ENCODE assay signal across 28 cellular contexts in genomic region chr6:42168650-42169049, GRCh38. TPM values are rescaled to one million over a fixed set of nuclear protein-coding genes. Genes with fewer than 3 reads are reported as not detected.
DNase-seq lines count a peak whose midpoint lies in the region; ATAC-seq, FAIRE-seq and TF ChIP-seq lines count a peak whose summit lies in the region.
"Had no signal": no experiment of that assay in that cellular context is flagged by ENCODE, and none has a peak within 500 bp of the region (broad histone marks: within the 10 kb centered on the region; RNA-seq: fewer than 3 reads in every experiment).

No MANE protein-coding gene starts in this region.

- FAIRE-seq in D721Med (lab: Jason Lieb, UNC), result no peak

- H3K4ac ChIP-seq in IMR-90 (ENCODE audit: low read depth, low read length), result no peak overlapping the region

- no peak overlapping the region for H3K9ac ChIP-seq in IMR-90 (ENCODE audit: low read depth, low read length)
- H3K9ac ChIP-seq: GM23248 had no signal

- CTCF ChIA-PET in IMR-90 (lab: Yijun Ruan, JAX), result interaction anchor here (1.2 to 1.9 kb wide), 4 partner anchors 46 to 383 kb away, joined by 3 to 15 read pairs (median 6); no protein-coding TSS in a partner anchor

- H4K5ac ChIP-seq in IMR-90 (ENCODE audit: low read depth, low read length), result no peak overlapping the region

- H3K18ac ChIP-seq in IMR-90 (ENCODE audit: low read depth, low read length), result no peak overlapping the region

- no TSS peak for BruUV-seq in IMR-90 (replicated peaks; lab: Mats Ljungman, UMichigan)

- H3K4me3 ChIP-seq in IMR-90 (ENCODE audit: insufficient read depth, low read depth, low read length) (no peak overlapping the region), brain microvascular endothelial cell (ENCODE audit: low read depth, low read length) (no peak overlapping the region), fibroblast of villous mesenchyme (ENCODE audit: low read depth, low read length) (no peak overlapping the region)
- H3K4me3 ChIP-seq: GM23248, hepatocyte, lung, prostate gland, sigmoid colon, thyroid gland had no signal

- H3K36me3 ChIP-seq in IMR-90 (ENCODE audit: control insufficient read depth, insufficient read depth, low read length), result no peaks in the 10 kb centered on the region
- no peaks in the 10 kb centered on the region for H3K36me3 ChIP-seq in brain microvascular endothelial cell (replicated peaks)
- H3K36me3 ChIP-seq: prostate gland, sigmoid colon, thyroid gland had no signal

- ATAC-seq in IMR-90 (ENCODE audit: low read depth) (no peak), GM19351 (IDR thresholded peaks at IDR 0.05; ENCODE audit: unreplicated experiment) (no peak), HG03460 (IDR thresholded peaks at IDR 0.05; ENCODE audit: unreplicated experiment) (no peak)
- ATAC-seq: activated CD4-positive, CD25-positive, alpha-beta regulatory T cell treated with anti-CD3 and anti-CD28 coated beads, Interleukin-2, amount 50 U/mL, for 24 hours; natural killer cell had no signal

- no peak overlapping the region for H3K23ac ChIP-seq in IMR-90 (ENCODE audit: low read depth, low read length)

- peak overlapping the region; percentile 46 for H2AK5ac ChIP-seq in IMR-90 (ENCODE audit: low read depth, low read length)

- no peak overlapping the region for H3K27ac ChIP-seq in IMR-90 (ENCODE audit: insufficient read depth, low read length)
- no peak overlapping the region for H3K27ac ChIP-seq in brain microvascular endothelial cell
- H3K27ac ChIP-seq: GM23248, hepatocyte, prostate gland, sigmoid colon, thyroid gland had no signal

- dilution Hi-C loops in IMR-90 (cut with HindIII; ENCODE audit: low sequenced_read_pairs, unreplicated experiment), result no loop called here

- TF ChIP-seq CTCF in AG09319 (IDR thresholded peaks at IDR 0.05; ENCODE audit: low read depth, low read length) (peak; percentile 15), IMR-90 (conservative IDR thresholded peaks at IDR 0.05; ENCODE audit: low read depth, low read length) (no peak; the same call in 1 of the 2 replicates), brain microvascular endothelial cell (IDR thresholded peaks at IDR 0.05; ENCODE audit: low read depth, low read length, missing control alignments) (peak; percentile 23), fibroblast of villous mesenchyme (IDR thresholded peaks at IDR 0.05; ENCODE audit: insufficient read depth, low read depth, low read length) (peak; percentile 22), D721Med (IDR thresholded peaks at IDR 0.05; ENCODE audit: insufficient read depth, missing control alignments) (no peak)

- H2AK9ac ChIP-seq in IMR-90 (replicated peaks; ENCODE audit: low read depth, low read length, poor library complexity), result peak overlapping the region; percentile 50

- in situ Hi-C loops in IMR-90 (cut with MboI; ENCODE audit: low sequenced_read_pairs) (loop anchor here (5.0 kb wide), 1 partner anchor 91 kb away; no protein-coding TSS in a partner anchor), brain microvascular endothelial cell (cut with HindIII; ENCODE audit: low pct_ligation_motif_present, low sequenced_read_pairs) (no loop called here)

- intact Hi-C loops in IMR-90 (cut with micrococcal nuclease), result loop anchor here (10.0 kb wide), 1 partner anchor 384 kb away; the partner anchor contains the start of genes PRICKLE4 and TOMM6

- DNase-seq in AG09319 (ENCODE audit: extremely low read depth, low read depth) (no peak), IMR-90 (no peak), brain microvascular endothelial cell (no peak), fibroblast of villous mesenchyme (ENCODE audit: low read depth) (no peak), D721Med (ENCODE audit: insufficient read length, low spot score) (no peak)
- DNase-seq: activated CD4-positive, alpha-beta T cell treated with anti-CD3 and anti-CD28 coated beads, Interleukin-2, amount 50 U/mL, for 48 hours; activated gamma-delta T cell treated with Interleukin-2 at 50 U/mL for 16 hours; activated naive CD8-positive, alpha-beta T cell treated with anti-CD3 and anti-CD28 coated beads, Interleukin-2, amount 10 ng/mL, durations not matched to agents 7 days and 5 days; activated T-cell treated with anti-CD3 and anti-CD28 coated beads, Interleukin-2, amount 50 U/mL, for 48 hours; aorta; Calu3; caudate nucleus; DND-41; GM23248; natural killer cell; NCI-H146; occipital lobe; sigmoid colon; stimulated activated CD4-positive, alpha-beta T cell treated with anti-CD3 and anti-CD28 coated beads, Interleukin-4, amount 100 ng/mL, for 1 hour; thyroid gland had no signal

- TF ChIP-seq POLR2A in IMR-90 (IDR thresholded peaks at IDR 0.05; ENCODE audit: low read depth, low read length), result no peak

- TF ChIP-seq RAD21 in IMR-90 (IDR thresholded peaks at IDR 0.05; ENCODE audit: low read length), result peak; percentile 40

- no peak overlapping the region for H2BK15ac ChIP-seq in IMR-90 (ENCODE audit: low read depth, low read length)

- no peak overlapping the region for H3K4me2 ChIP-seq in IMR-90 (ENCODE audit: low read depth, low read length)
- H3K4me2 ChIP-seq: hepatocyte had no signal

- H3K27me3 ChIP-seq in IMR-90 (ENCODE audit: control insufficient read depth, insufficient read depth, low read length) (no peaks in the 10 kb centered on the region), brain microvascular endothelial cell (replicated peaks) (no peaks in the 10 kb centered on the region)
- H3K27me3 ChIP-seq: hepatocyte, sigmoid colon, thyroid gland had no signal

- peaks cover 9% of the 10 kb centered on the region for H3K4me1 ChIP-seq in IMR-90 (ENCODE audit: control insufficient read depth, insufficient read depth, low read length)
- H3K4me1 ChIP-seq: prostate gland, sigmoid colon had no signal

- no peaks in the 10 kb centered on the region for H3K9me3 ChIP-seq in IMR-90 (ENCODE audit: control insufficient read depth, insufficient read depth, low read length)
- H3K9me3 ChIP-seq: prostate gland, sigmoid colon, thyroid gland had no signal

- POLR2A ChIA-PET in IMR-90 (lab: Charles Lee; ENCODE audit: unreplicated experiment), result no interaction called here

- no peaks in the 10 kb centered on the region for H3K9me1 ChIP-seq in IMR-90 (ENCODE audit: insufficient read depth, low read length)

- no peak overlapping the region for H2BK20ac ChIP-seq in IMR-90 (ENCODE audit: low read depth, low read length)

- no peak overlapping the region for H2BK120ac ChIP-seq in IMR-90 (ENCODE audit: low read depth, low read length)

- H3K14ac ChIP-seq in IMR-90 (replicated peaks; ENCODE audit: low read depth, low read length), result no peak overlapping the region

- no peak overlapping the region for H4K91ac ChIP-seq in IMR-90 (ENCODE audit: insufficient read depth, low read depth, low read length)

- WGBS in IMR-90 (ENCODE audit: extremely low coverage in 2 of 2, insufficient read length in 1 of 2), 2 experiments, result 60% methylated on average over 1 of the region's 6 CpGs; no CpG with 5 or more reads in 1 of the 2 experiments

- no peaks in the 10 kb centered on the region for H3K79me1 ChIP-seq in IMR-90 (ENCODE audit: low read depth in 1 of 2, low read length in 2 of 2)

- H4K20me1 ChIP-seq in IMR-90 (ENCODE audit: insufficient read depth, low read length), result no peaks in the 10 kb centered on the region

- H2AFZ ChIP-seq in IMR-90 (replicated peaks; ENCODE audit: low read length, poor library complexity), result peak overlapping the region; percentile 70
- H2AFZ ChIP-seq: GM23248, hepatocyte had no signal

- no peak overlapping the region for H4K8ac ChIP-seq in IMR-90 (ENCODE audit: low read depth in 2 of 2, low read length in 2 of 2)

- no peak overlapping the region for H2BK5ac ChIP-seq in IMR-90 (ENCODE audit: low read depth, low read length, poor library complexity, severe bottlenecking)

- no peak overlapping the region for H3K56ac ChIP-seq in IMR-90 (ENCODE audit: extremely low read depth, insufficient read depth, low read length)

TF ChIP-seq in IMR-90, 13 proteins besides CTCF, POLR2A, EP300 and RAD21:
- TF ChIP-seq SMC3 (IDR thresholded peaks at IDR 0.05; ENCODE audit: low read depth, low read length), result peak; percentile 21; the same call in 1 of the 2 replicates
- no peak for TF ChIP-seq MXI1 (IDR thresholded peaks at IDR 0.05; ENCODE audit: borderline replicate concordance, low read depth, low read length)
TF ChIP-seq in IMR-90: peak in this region for 1.

RNA-seq across cellular contexts. Expression of gene GUCA1A, which starts 4.5 kb away (rescaled TPM):
- total RNA-seq in IMR-90 (2012; rRNA removed) (under 0.01 and 0.18 TPM in 2 replicates), fibroblast of villous mesenchyme (0.32 TPM in 1 of 2 replicates, not detected in the other)
- 0.32 and 0.34 TPM in 2 replicates for polyA plus RNA-seq in IMR-90 (2012; rRNA removed)
- 0.50 and 0.60 TPM in 2 replicates for polyA plus RNA-seq in IMR-90 (2012; cell fraction: cytosol; rRNA removed)
- 0.12 and 0.18 TPM in 2 replicates for polyA plus RNA-seq in IMR-90 (2012; cell fraction: nucleus; rRNA removed; ENCODE audit: low replicate concordance)
- total RNA-seq: activated naive CD8-positive, alpha-beta T cell treated with anti-CD3 and anti-CD28 coated beads, Interleukin-2, amount 10 ng/mL, durations not matched to agents 7 days and 5 days; aorta; Calu3; GM23248; lung; natural killer cell; SK-MEL-5; thyroid gland had no signal
- polyA plus RNA-seq: aorta, esophagus, GM23248 had no signal

RNA-seq across cellular contexts. Expression of gene GUCA1B, which starts 26.1 kb away (rescaled TPM):
- total RNA-seq in IMR-90 (2012; rRNA removed) (under 0.01 and 0.18 TPM in 2 replicates), fibroblast of villous mesenchyme (not detected in 2 replicates)
- 0.60 and 1.0 TPM in 2 replicates for polyA plus RNA-seq in IMR-90 (2012; rRNA removed)
- polyA plus RNA-seq in IMR-90 (2012; cell fraction: cytosol; rRNA removed), result 0.21 and 0.42 TPM in 2 replicates
- 0.94 and 1.4 TPM in 2 replicates for polyA plus RNA-seq in IMR-90 (2012; cell fraction: nucleus; rRNA removed; ENCODE audit: low replicate concordance)
- total RNA-seq: occipital lobe had no signal
- polyA plus RNA-seq: GM23248, hepatocyte had no signal

RNA-seq across cellular contexts. Expression of gene C6orf132, which starts 26.2 kb away (rescaled TPM):
- total RNA-seq in IMR-90 (2012; rRNA removed) (0.72 and 1.1 TPM in 2 replicates), fibroblast of villous mesenchyme (2.6 and 4.3 TPM in 2 replicates)
- 1.7 and 1.8 TPM in 2 replicates for polyA plus RNA-seq in IMR-90 (2012; rRNA removed)
- 1.6 and 1.7 TPM in 2 replicates for polyA plus RNA-seq in IMR-90 (2012; cell fraction: cytosol; rRNA removed)
- polyA plus RNA-seq in IMR-90 (2012; cell fraction: nucleus; rRNA removed; ENCODE audit: low replicate concordance), result 3.0 and 3.3 TPM in 2 replicates
- total RNA-seq: occipital lobe, SK-MEL-5 had no signal

RNA-seq across cellular contexts. Expression of gene MRPS10, which starts 49.0 kb away (rescaled TPM):
- total RNA-seq in IMR-90 (2012; rRNA removed) (47.0 and 71.1 TPM in 2 replicates), fibroblast of villous mesenchyme (47.0 and 66.5 TPM in 2 replicates)
- 24.0 and 28.5 TPM in 2 replicates for polyA plus RNA-seq in IMR-90 (2012; rRNA removed)
- polyA plus RNA-seq in IMR-90 (2012; cell fraction: cytosol; rRNA removed), result 8.0 and 10.3 TPM in 2 replicates
- 1.8 and 8.3 TPM in 2 replicates for polyA plus RNA-seq in IMR-90 (2012; cell fraction: nucleus; rRNA removed; ENCODE audit: low replicate concordance)

Comparison
In these comparisons a context has a peak if more than half of its experiments do, and no peak if none do; other contexts are left out.
1. CTCF ChIP-seq: peak in AG09319 (single experiment), brain microvascular endothelial cell (single experiment) and fibroblast of villous mesenchyme (single experiment); none in IMR-90 (single experiment) and D721Med (single experiment).